Comparison of ENCODE assay signal across 8 cellular contexts in genomic region chr14:66507722-66508546, GRCh38. TPM values are rescaled to one million over a fixed set of nuclear protein-coding genes. Genes with fewer than 3 reads are reported as not detected.
DNase-seq lines count a peak whose midpoint lies in the region; ATAC-seq and TF ChIP-seq lines count a peak whose summit lies in the region.

TSS of gene GPHN (plus strand) at chr14:66508147.

- H3K4me3 ChIP-seq in epithelial cell of proximal tubule (ENCODE audit: low read depth, low read length): peak within 1 kb of the TSS; percentile 82
- H3K4me3 ChIP-seq in mucosa of rectum (ENCODE audit: low read length in 2 of 2): peak within 1 kb of the TSS; percentile 76 to 99

- DNase-seq in Caki2 (ENCODE audit: low read depth) (peak; percentile 97), HUDEP-2 (lab: John Stamatoyannopoulos, UW; ENCODE audit: unreplicated experiment in 76 of 76) (peak; percentile 45 to 96 (median 90)), OCI-M2 (lab: John Stamatoyannopoulos, UW; ENCODE audit: unreplicated experiment) (peak; percentile 94), epithelial cell of proximal tubule (ENCODE audit: low read depth) (peak; percentile 85)
- peak; percentile 84 for DNase-seq in activated T-cell treated with anti-CD3 and anti-CD28 coated beads, Interleukin-2, amount 50 U/mL, for 1 hour
- peak; percentile 89 for DNase-seq in stimulated activated CD8-positive, alpha-beta memory T cell treated with anti-CD3 and anti-CD28 coated beads, Interleukin-4, amount 100 ng/mL, for 48 hours

- peaks cover 5 to 11% of the 10 kb centered on the region in 2 donors for H3K4me1 ChIP-seq in mucosa of rectum (ENCODE audit: control insufficient read depth in 2 of 2, insufficient read depth in 2 of 2, low read length in 2 of 2)

- ATAC-seq in GM21381 (IDR thresholded peaks at IDR 0.05; ENCODE audit: unreplicated experiment): peak; percentile 82

- H3K27ac ChIP-seq in mucosa of rectum (ENCODE audit: low read depth in 2 of 2, low read length in 2 of 2): peak within 1 kb of the TSS; percentile 93 to 96

- in situ Hi-C loops in Caki2 (cut with HindIII; ENCODE audit: low pct_unique_long_range_greater_than_20kb, low sequenced_read_pairs): no loop called here

- H3K9ac ChIP-seq in mucosa of rectum (ENCODE audit: low read depth in 1 of 2, low read length in 2 of 2): peak within 1 kb of the TSS; percentile 84 to 89

- H3K27me3 ChIP-seq in mucosa of rectum (ENCODE audit: control insufficient read depth in 2 of 2, insufficient read depth in 2 of 2, low read length in 2 of 2): no peaks in the 10 kb centered on the region

- H3K9me3 ChIP-seq in mucosa of rectum (ENCODE audit: control insufficient read depth in 2 of 2, low read length in 2 of 2): no peaks in the 10 kb centered on the region

- TF ChIP-seq CTCF in epithelial cell of proximal tubule (conservative IDR thresholded peaks at IDR 0.05; ENCODE audit: low read depth, low read length): peak; percentile 31

- H3K36me3 ChIP-seq in mucosa of rectum (ENCODE audit: control insufficient read depth in 2 of 2, insufficient read depth in 2 of 2, low read length in 2 of 2): no peaks in the 10 kb centered on the region

RNA-seq across cellular contexts. Expression of gene GPHN, which starts in this region (rescaled TPM):
- 1.3 and 5.7 TPM in 2 replicates for total RNA-seq in Caki2 (2014; rRNA removed; shearing (Covaris generic); ENCODE audit: low replicate concordance)
- total RNA-seq in epithelial cell of proximal tubule: 8.8 and 22.9 TPM in 2 replicates

Comparison
In these comparisons a context has a peak if more than half of its experiments do, and no peak if none do; other contexts are left out.
1. Peak in every context shown above with its lines: DNase-seq, ATAC-seq, H3K4me3 ChIP-seq and H3K27ac ChIP-seq.